In genomic region chr1:225777058-225777582, GRCh38 we compare ENCODE assay signal across 1 cellular context.
TF ChIP-seq lines count a peak whose summit lies in the region.

No MANE protein-coding gene starts in this region.

TF ChIP-seq in GM23338, 12 proteins besides CTCF, POLR2A, EP300 and RAD21 (continued from another document):
- TF ChIP-seq POLR2AphosphoS5 (IDR thresholded peaks at IDR 0.05; ENCODE audit: low read depth) (no peak), REST (IDR thresholded peaks at IDR 0.05; ENCODE audit: unreplicated experiment) (no peak)
